25 cellular contexts compared by ENCODE assay signal in the genomic region with DNA sequence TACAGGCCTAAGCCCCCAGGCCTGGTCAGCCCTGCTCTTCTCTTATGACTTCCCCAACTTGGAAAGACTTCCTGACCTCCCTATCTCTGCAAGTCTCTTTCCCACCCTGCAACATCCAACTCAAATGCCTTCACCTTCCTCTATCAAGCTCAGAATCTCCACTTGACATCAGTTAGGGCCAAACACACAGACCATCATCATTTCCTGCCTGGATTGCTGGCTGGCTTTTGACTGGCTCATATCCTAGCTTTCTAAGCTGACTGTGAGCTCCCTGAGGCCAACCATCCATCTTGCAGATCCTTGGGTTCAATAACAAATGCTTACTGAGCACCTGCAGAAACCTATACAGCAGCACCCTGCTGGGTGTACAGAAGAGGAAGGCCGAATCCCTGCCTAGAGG.
A peak's percentile ranks its signal among the peaks of the same experiment; 100 is the strongest.
DNase-seq lines count a peak whose midpoint lies in the region; ATAC-seq and TF ChIP-seq lines count a peak whose summit lies in the region.
"Had no signal": no experiment of that assay in that cellular context is flagged by ENCODE, and none has a peak within 500 bp of the region (broad histone marks: within the 10 kb centered on the region; RNA-seq: fewer than 3 reads in every experiment).

No MANE protein-coding gene starts in this region.

- TF ChIP-seq RAD21 in IMR-90 (IDR thresholded peaks at IDR 0.05; ENCODE audit: low read length), result no peak

- no peaks in the 10 kb centered on the region for H3K27me3 Mint-ChIP-seq in CD4-positive, CD25-positive, alpha-beta regulatory T cell
- H3K27me3 Mint-ChIP-seq in effector memory CD8-positive, alpha-beta T cell, result no peaks in the 10 kb centered on the region

- no peak overlapping the region for H3K4me3 ChIP-seq in CD4-positive, CD25-positive, alpha-beta regulatory T cell (ENCODE audit: low read depth, low read length)
- H3K4me3 ChIP-seq in IMR-90 (ENCODE audit: insufficient read depth, low read depth, low read length) (no peak overlapping the region), osteoblast (ENCODE audit: insufficient read depth, low read length) (no peak overlapping the region)
- H3K4me3 ChIP-seq: cardiac muscle cell, coronary artery, left ventricle myocardium inferior, pancreas, spleen, thoracic aorta had no signal

- no TSS peak for BruUV-seq in IMR-90 (replicated peaks; lab: Mats Ljungman, UMichigan)

- peak overlapping the region in 2 of 3 donors; percentile 45 to 62 for H3K27ac Mint-ChIP-seq in CD4-positive, CD25-positive, alpha-beta regulatory T cell
- H3K27ac Mint-ChIP-seq in effector memory CD8-positive, alpha-beta T cell, result peak overlapping the region; percentile 6 to 79
- H3K27ac Mint-ChIP-seq: CD8-positive, alpha-beta T cell; mesothelial cell of epicardium had no signal

- TF ChIP-seq CTCF in IMR-90 (conservative IDR thresholded peaks at IDR 0.05; ENCODE audit: low read depth, low read length) (no peak), osteoblast (IDR thresholded peaks at IDR 0.05; ENCODE audit: extremely low read depth, low read depth, low read length) (no peak)

- no peak overlapping the region for H3K56ac ChIP-seq in IMR-90 (ENCODE audit: extremely low read depth, insufficient read depth, low read length)

- no peak overlapping the region for H4K5ac ChIP-seq in IMR-90 (ENCODE audit: low read depth, low read length)

- ATAC-seq in CD4-positive, CD25-positive, alpha-beta regulatory T cell (ENCODE audit: low read depth in 2 of 2), result no peak
- no peak for ATAC-seq in IMR-90 (ENCODE audit: low read depth)
- no peak for ATAC-seq in effector memory CD8-positive, alpha-beta T cell (replicated peaks)
- ATAC-seq in GM19035 (IDR thresholded peaks at IDR 0.05; ENCODE audit: unreplicated experiment), result no peak
- ATAC-seq: CD8-positive, alpha-beta T cell; natural killer cell; pancreas had no signal

- H3K36me3 Mint-ChIP-seq in CD4-positive, CD25-positive, alpha-beta regulatory T cell, result peaks cover 19% of the 10 kb centered on the region
- peaks cover 6% of the 10 kb centered on the region for H3K36me3 Mint-ChIP-seq in effector memory CD8-positive, alpha-beta T cell (ENCODE audit: insufficient read depth)
- H3K36me3 Mint-ChIP-seq: CD8-positive, alpha-beta T cell; mesothelial cell of epicardium; natural killer cell had no signal

- peak overlapping the region; percentile 35 for H3K4ac ChIP-seq in IMR-90 (ENCODE audit: low read depth, low read length)

- H3K4me1 Mint-ChIP-seq in CD4-positive, CD25-positive, alpha-beta regulatory T cell, result peaks cover 13 to 35% (median 24%) of the 10 kb centered on the region in 4 donors
- peaks cover 30 to 47% of the 10 kb centered on the region in 2 donors for H3K4me1 Mint-ChIP-seq in effector memory CD8-positive, alpha-beta T cell (ENCODE audit: low read depth in 2 of 2)

- peaks cover 25% of the 10 kb centered on the region for H3K9me1 ChIP-seq in IMR-90 (ENCODE audit: insufficient read depth, low read length)

- H3K18ac ChIP-seq in IMR-90 (ENCODE audit: low read depth, low read length), result no peak overlapping the region

- H3K4me1 ChIP-seq in CD4-positive, CD25-positive, alpha-beta regulatory T cell (ENCODE audit: control insufficient read depth, insufficient read depth, low read length, poor library complexity, severe bottlenecking), result peaks cover 11% of the 10 kb centered on the region
- H3K4me1 ChIP-seq in IMR-90 (ENCODE audit: control insufficient read depth, insufficient read depth, low read length) (peaks cover 30% of the 10 kb centered on the region), osteoblast (ENCODE audit: insufficient read depth, low read length) (peaks cover 43% of the 10 kb centered on the region)

- H2BK20ac ChIP-seq in IMR-90 (ENCODE audit: low read depth, low read length), result no peak overlapping the region; the same call in 1 of the 2 replicates

- peaks cover 28% of the 10 kb centered on the region for H3K79me2 ChIP-seq in osteoblast (ENCODE audit: insufficient read depth, low read length)

- H3K27me3 ChIP-seq in CD4-positive, CD25-positive, alpha-beta regulatory T cell (ENCODE audit: control insufficient read depth, insufficient read depth, low read length), result no peaks in the 10 kb centered on the region
- H3K27me3 ChIP-seq in IMR-90 (ENCODE audit: control insufficient read depth, insufficient read depth, low read length) (no peaks in the 10 kb centered on the region), osteoblast (ENCODE audit: insufficient read depth, low read length) (no peaks in the 10 kb centered on the region)
- H3K27me3 ChIP-seq: cardiac muscle cell, pancreas, spleen had no signal

- DNase-seq in CD4-positive, CD25-positive, alpha-beta regulatory T cell, result no peak
- DNase-seq in IMR-90 (no peak), osteoblast (ENCODE audit: insufficient read length, low spot score, missing footprints) (peak; percentile 36), activated gamma-delta T cell treated with Interleukin-2 at 50 U/mL for 16 hours (no peak), amygdala (lab: John Stamatoyannopoulos, UW) (no peak)
- no peak for DNase-seq in effector memory CD8-positive, alpha-beta T cell
- DNase-seq: activated CD4-positive, alpha-beta T cell treated with anti-CD3 and anti-CD28 coated beads, Interleukin-2, amount 50 U/mL, for 4 hours; amniotic stem cell; DMS153; left ventricle myocardium inferior; natural killer cell; NCI-H1092; NCI-H1930; NCI-H2227 treated with DMSO at 0.1 percent for 48 hours; pancreas; spleen; stimulated activated CD4-positive, alpha-beta T cell treated with anti-CD3 and anti-CD28 coated beads, Interleukin-2, amount 100 ng/mL, for 48 hours; stimulated activated naive CD4-positive, alpha-beta T cell had no signal

- no peaks in the 10 kb centered on the region for H3K36me3 ChIP-seq in CD4-positive, CD25-positive, alpha-beta regulatory T cell (ENCODE audit: control insufficient read depth, insufficient read depth, low read length)
- H3K36me3 ChIP-seq in IMR-90 (ENCODE audit: control insufficient read depth, insufficient read depth, low read length) (no peaks in the 10 kb centered on the region), osteoblast (ENCODE audit: insufficient read depth, low read length) (no peaks in the 10 kb centered on the region)
- H3K36me3 ChIP-seq: cardiac muscle cell, left ventricle myocardium inferior, pancreas, thoracic aorta had no signal

- H2AK9ac ChIP-seq in IMR-90 (replicated peaks; ENCODE audit: low read depth, low read length, poor library complexity), result peak overlapping the region; percentile 80

- H2BK5ac ChIP-seq in IMR-90 (ENCODE audit: low read depth, low read length, poor library complexity, severe bottlenecking), result no peak overlapping the region

- POLR2A ChIA-PET in IMR-90 (lab: Charles Lee; ENCODE audit: unreplicated experiment), result no interaction called here

- peak overlapping the region; percentile 9; the same call in 1 of the 3 replicates for H2BK15ac ChIP-seq in IMR-90 (ENCODE audit: low read depth, low read length)

- H3K9ac ChIP-seq in IMR-90 (ENCODE audit: low read depth, low read length), result no peak overlapping the region

- dilution Hi-C loops in IMR-90 (cut with HindIII; ENCODE audit: low sequenced_read_pairs, unreplicated experiment), result no loop called here

- peaks cover 18 to 37% of the 10 kb centered on the region in 2 experiments; a peak in 3 of 4 replicates for H3K79me1 ChIP-seq in IMR-90 (ENCODE audit: low read depth in 1 of 2, low read length in 2 of 2)

- no peaks in the 10 kb centered on the region for H4K20me1 ChIP-seq in IMR-90 (ENCODE audit: insufficient read depth, low read length)
- no peaks in the 10 kb centered on the region for H4K20me1 ChIP-seq in osteoblast (ENCODE audit: insufficient read depth, low read length)

- H3K27ac ChIP-seq in CD4-positive, CD25-positive, alpha-beta regulatory T cell (ENCODE audit: insufficient read depth, low read length, poor library complexity, severe bottlenecking), result no peak overlapping the region
- no peak overlapping the region for H3K27ac ChIP-seq in IMR-90 (ENCODE audit: insufficient read depth, low read length)
- peak overlapping the region; percentile 79 for H3K27ac ChIP-seq in osteoblast (ENCODE audit: low read depth, low read length)
- H3K27ac ChIP-seq: cardiac muscle cell, coronary artery, left ventricle myocardium inferior, pancreas, thoracic aorta, VCaP had no signal

- 0 out of 2 replicates have a peak overlapping the region, but pooled peaks have one; percentile 3 for H3K14ac ChIP-seq in IMR-90 (replicated peaks; ENCODE audit: low read depth, low read length)

- peak overlapping the region; percentile 52 for H2AFZ ChIP-seq in IMR-90 (replicated peaks; ENCODE audit: low read length, poor library complexity)
- no peak overlapping the region for H2AFZ ChIP-seq in osteoblast (ENCODE audit: low read length)

- peak overlapping the region; percentile 59 for H4K91ac ChIP-seq in IMR-90 (ENCODE audit: insufficient read depth, low read depth, low read length)

- H3K4me2 ChIP-seq in IMR-90 (ENCODE audit: low read depth, low read length) (no peak overlapping the region), osteoblast (ENCODE audit: insufficient read depth, low read length) (no peak overlapping the region)

- in situ Hi-C loops in IMR-90 (cut with MboI; ENCODE audit: low sequenced_read_pairs), result no loop called here

- H3K4me3 Mint-ChIP-seq in CD4-positive, CD25-positive, alpha-beta regulatory T cell, result no peak overlapping the region
- no peak overlapping the region for H3K4me3 Mint-ChIP-seq in effector memory CD8-positive, alpha-beta T cell
- H3K4me3 Mint-ChIP-seq: CD8-positive, alpha-beta T cell; mesothelial cell of epicardium; natural killer cell had no signal

- H2AK5ac ChIP-seq in IMR-90 (ENCODE audit: low read depth, low read length), result 0 out of 2 replicates have a peak overlapping the region, but pooled peaks have one; percentile 23

- CTCF ChIA-PET in IMR-90 (lab: Yijun Ruan, JAX), result interaction anchor here (0.6 to 1.2 kb wide), 2 partner anchors 27 to 552 kb away, joined by 3 to 4 read pairs; no protein-coding TSS in a partner anchor

- H3K9me3 ChIP-seq in CD4-positive, CD25-positive, alpha-beta regulatory T cell (ENCODE audit: control insufficient read depth in 2 of 2, low read length in 2 of 2), result no peaks in the 10 kb centered on the region
- H3K9me3 ChIP-seq in IMR-90 (ENCODE audit: control insufficient read depth, insufficient read depth, low read length) (no peaks in the 10 kb centered on the region), osteoblast (ENCODE audit: low read depth, low read length) (no peaks in the 10 kb centered on the region)
- H3K9me3 ChIP-seq: left ventricle myocardium inferior, pancreas, spleen, thoracic aorta had no signal

- 0 out of 2 replicates have a peak overlapping the region, but pooled peaks have one; percentile 8 for H3K23ac ChIP-seq in IMR-90 (ENCODE audit: low read depth, low read length)

- intact Hi-C loops in IMR-90 (cut with micrococcal nuclease), result loop anchor here (5.0 kb wide), 2 partner anchors 41 to 259 kb away; a partner anchor contains a TSS

- 0 out of 4 replicates have a peak overlapping the region, but pooled peaks of 1 of the 2 experiments have one; percentile 17 for H4K8ac ChIP-seq in IMR-90 (ENCODE audit: low read depth in 2 of 2, low read length in 2 of 2)

- no peak for TF ChIP-seq POLR2A in IMR-90 (IDR thresholded peaks at IDR 0.05; ENCODE audit: low read depth, low read length)

- WGBS in IMR-90 (ENCODE audit: extremely low coverage in 2 of 2, insufficient read length in 1 of 2), 2 experiments, result no CpG with 5 or more reads among the region's 1 CpG

- no peak overlapping the region for H2BK120ac ChIP-seq in IMR-90 (ENCODE audit: low read depth, low read length)

- H3K9me3 Mint-ChIP-seq in CD4-positive, CD25-positive, alpha-beta regulatory T cell, result no peaks in the 10 kb centered on the region
- no peaks in the 10 kb centered on the region for H3K9me3 Mint-ChIP-seq in effector memory CD8-positive, alpha-beta T cell
- H3K9me3 Mint-ChIP-seq: CD8-positive, alpha-beta T cell; mesothelial cell of epicardium; natural killer cell had no signal
